27 cellular contexts compared by ENCODE assay signal in genomic region chr20:48550814-48551213, GRCh38.
DNase-seq lines count a peak whose midpoint lies in the region; ATAC-seq, FAIRE-seq and TF ChIP-seq lines count a peak whose summit lies in the region.
"Had no signal": no experiment of that assay in that cellular context is flagged by ENCODE, and none has a peak within 500 bp of the region (broad histone marks: within the 10 kb centered on the region; RNA-seq: fewer than 3 reads in every experiment).

No MANE protein-coding gene starts in this region.

- intact Hi-C loops in HepG2 (cut with micrococcal nuclease; ENCODE audit: unreplicated experiment) (no loop called here), right lobe of liver (cut with DNase I) (no loop called here), PC-3 (cut with micrococcal nuclease) (no loop called here)
- intact Hi-C loops in activated naive CD4-positive, alpha-beta T cell treated with anti-CD3 and anti-CD28 coated beads for 36 hours (cut with micrococcal nuclease) = no loop called here

- H3K4me1 Mint-ChIP-seq in activated naive CD4-positive, alpha-beta T cell treated with anti-CD3 and anti-CD28 coated beads for 36 hours (ENCODE audit: low read depth) = no peaks in the 10 kb centered on the region
- H3K4me1 Mint-ChIP-seq: CD8-positive, alpha-beta memory T cell; IgD-negative memory B cell; T-cell had no signal

- no peaks in the 10 kb centered on the region for H3K9me3 Mint-ChIP-seq in activated naive CD4-positive, alpha-beta T cell treated with anti-CD3 and anti-CD28 coated beads for 36 hours
- H3K9me3 Mint-ChIP-seq: CD8-positive, alpha-beta memory T cell; T-cell had no signal

- H3K4me3 ChIP-seq in HepG2 (replicated peaks in 1 of 3; ENCODE audit: insufficient read depth in 1 of 3, low read depth in 2 of 3, low read length in 3 of 3) = no peak overlapping the region
- no peak overlapping the region for H3K4me3 ChIP-seq in right lobe of liver
- no peak overlapping the region for H3K4me3 ChIP-seq in PC-3 (ENCODE audit: low read length)
- no peak overlapping the region for H3K4me3 ChIP-seq in hepatocyte

- no peak overlapping the region for H3K27ac Mint-ChIP-seq in activated naive CD4-positive, alpha-beta T cell treated with anti-CD3 and anti-CD28 coated beads for 36 hours
- H3K27ac Mint-ChIP-seq: CD8-positive, alpha-beta memory T cell; IgD-negative memory B cell; T-cell had no signal

- H3K27me3 ChIP-seq in HepG2 (ENCODE audit: control insufficient read depth in 1 of 2, insufficient read depth in 2 of 2, low read length in 2 of 2) (0 out of 5 replicates have a peak, but pooled peaks cover 0 to 11% of the 10 kb centered on the region in 2 experiments), right lobe of liver (no peaks in the 10 kb centered on the region), PC-3 (ENCODE audit: low read length) (peaks cover 73% of the 10 kb centered on the region), hepatocyte (no peaks in the 10 kb centered on the region)

- no peak for FAIRE-seq in HepG2 (lab: Jason Lieb, UNC)
- FAIRE-seq: G401.6, GM12892, GM19239, H1 had no signal

- no peak overlapping the region for H3K9ac ChIP-seq in HepG2 (ENCODE audit: insufficient read depth, low read depth, low read length)
- H3K9ac ChIP-seq in PC-3 (ENCODE audit: low read length) = no peak overlapping the region

- TF ChIP-seq EP300 in HepG2 (IDR thresholded peaks at IDR 0.05; ENCODE audit: low read depth in 2 of 2, low read length in 2 of 2) (no peak), HepG2 (CRISPR knock-in tag; IDR thresholded peaks at IDR 0.05; ENCODE audit: borderline replicate concordance) (no peak)

- H3K27me3 Mint-ChIP-seq in activated naive CD4-positive, alpha-beta T cell treated with anti-CD3 and anti-CD28 coated beads for 36 hours (ENCODE audit: low read depth) = peaks cover 2% of the 10 kb centered on the region

- in situ Hi-C loops in HepG2 (cut with HindIII; ENCODE audit: extremely low pct_ligation_motif_present, low pct_unique_long_range_greater_than_20kb) = no loop called here

- H3K9me2 ChIP-seq in PC-3 (replicated peaks; ENCODE audit: low read length) (no peaks in the 10 kb centered on the region), hepatocyte (replicated peaks; ENCODE audit: insufficient read depth) (no peaks in the 10 kb centered on the region)

- no peaks in the 10 kb centered on the region for H3F3A ChIP-seq in PC-3 (ENCODE audit: low read length, unreplicated experiment)

- H3K4me2 ChIP-seq in HepG2 (ENCODE audit: low read depth, low read length) (no peak overlapping the region), PC-3 (ENCODE audit: low read length) (no peak overlapping the region), hepatocyte (no peak overlapping the region)

- CTCF ChIA-PET in HepG2 (lab: Yijun Ruan, JAX; ENCODE audit: low intra/inter-chr PET ratio, low total read pairs) (no interaction called here), PC-3 (lab: Charles Lee) (no interaction called here)
- CTCF ChIA-PET in activated naive CD4-positive, alpha-beta T cell treated with anti-CD3 and anti-CD28 coated beads for 36 hours (lab: Charles Lee) = interaction anchor here (0.9 kb wide), 1 partner anchor 70 kb away, joined by 4 read pairs; no protein-coding TSS in a partner anchor

- H3K27ac ChIP-seq in HepG2 (ENCODE audit: extremely low read length, insufficient read depth, low read length) (no peak overlapping the region), right lobe of liver (no peak overlapping the region), PC-3 (ENCODE audit: low read length) (no peak overlapping the region), hepatocyte (peak overlapping the region; percentile 16)
- H3K27ac ChIP-seq: C4-2B had no signal

- H3K36me3 ChIP-seq in HepG2 (replicated peaks in 1 of 2; ENCODE audit: control insufficient read depth in 1 of 2, insufficient read depth in 2 of 2, low read length in 2 of 2) (no peaks in the 10 kb centered on the region), right lobe of liver (no peaks in the 10 kb centered on the region), PC-3 (ENCODE audit: low read depth, low read length) (no peaks in the 10 kb centered on the region), hepatocyte (replicated peaks; ENCODE audit: insufficient read depth, low read depth) (no peaks in the 10 kb centered on the region)

- WGBS in HepG2 (ENCODE audit: low lambda C conversion rate) = 50% methylated on average over 7 of the region's 7 CpGs
- WGBS in right lobe of liver (ENCODE audit: insufficient coverage, low coverage, low lambda C conversion rate, missing lambda C conversion rate) = 62% methylated on average over 3 of the region's 7 CpGs
- WGBS in hepatocyte (ENCODE audit: low lambda C conversion rate, missing lambda C conversion rate) = 82% methylated on average over 7 of the region's 7 CpGs

- no peak for TF ChIP-seq CTCF in HepG2 (CRISPR knock-in tag; IDR thresholded peaks at IDR 0.05)
- TF ChIP-seq CTCF in right lobe of liver (IDR thresholded peaks at IDR 0.05) = no peak
- TF ChIP-seq CTCF in PC-3 (conservative IDR thresholded peaks at IDR 0.05; ENCODE audit: low read depth, low read length) = no peak
- TF ChIP-seq CTCF in hepatocyte (IDR thresholded peaks at IDR 0.05; ENCODE audit: poor library complexity) = no peak

- no peaks in the 10 kb centered on the region for H4K20me1 ChIP-seq in HepG2 (ENCODE audit: insufficient read depth, low read length)
- no peaks in the 10 kb centered on the region for H4K20me1 ChIP-seq in PC-3 (ENCODE audit: low read length)
- H4K20me1 ChIP-seq in hepatocyte (ENCODE audit: insufficient read depth, poor library complexity, severe bottlenecking) = no peaks in the 10 kb centered on the region

- ATAC-seq in HepG2 = peak; percentile 24; the same call in 2 of the 3 replicates
- ATAC-seq in right lobe of liver = no peak
- ATAC-seq in PC-3 = no peak
- no peak for ATAC-seq in HG02852 (IDR thresholded peaks at IDR 0.05; ENCODE audit: unreplicated experiment)
- ATAC-seq in HG02623 (IDR thresholded peaks at IDR 0.05; ENCODE audit: unreplicated experiment) = no peak
- ATAC-seq: SK-N-SH treated with all-trans-retinoic acid at 6 μM for 48 hours, T-cell had no signal

- BruUV-seq in HepG2 (replicated peaks; lab: Mats Ljungman, UMichigan) = no TSS peak
- BruUV-seq in PC-3 (replicated peaks; lab: Mats Ljungman, UMichigan) = no TSS peak

- H3K79me2 ChIP-seq in HepG2 (ENCODE audit: insufficient read depth, low read length) (no peaks in the 10 kb centered on the region), PC-3 (ENCODE audit: low read length) (no peaks in the 10 kb centered on the region), hepatocyte (no peaks in the 10 kb centered on the region)

- TF ChIP-seq POLR2A in HepG2 (IDR thresholded peaks at IDR 0.05; ENCODE audit: insufficient read depth in 1 of 2, low read depth in 2 of 2, low read length in 2 of 2) (no peak), right lobe of liver (IDR thresholded peaks at IDR 0.05) (no peak)

- POLR2A ChIA-PET in HepG2 (lab: Yijun Ruan, JAX) = no interaction called here
- POLR2A ChIA-PET in PC-3 (lab: Charles Lee; ENCODE audit: unreplicated experiment) = interaction anchor here (0.6 kb wide), 1 partner anchor 227 kb away, joined by 8 read pairs; no protein-coding TSS in a partner anchor

- no peak for TF ChIP-seq RAD21 in HepG2 (CRISPR knock-in tag; IDR thresholded peaks at IDR 0.05)

- no peaks in the 10 kb centered on the region for H3K36me3 Mint-ChIP-seq in activated naive CD4-positive, alpha-beta T cell treated with anti-CD3 and anti-CD28 coated beads for 36 hours (ENCODE audit: low read depth)
- H3K36me3 Mint-ChIP-seq: CD8-positive, alpha-beta memory T cell; IgD-negative memory B cell; T-cell had no signal

- H3K4me3 Mint-ChIP-seq in activated naive CD4-positive, alpha-beta T cell treated with anti-CD3 and anti-CD28 coated beads for 36 hours = no peak overlapping the region
- H3K4me3 Mint-ChIP-seq: CD8-positive, alpha-beta memory T cell; IgD-negative memory B cell; T-cell had no signal

- H3K4me1 ChIP-seq in HepG2 (ENCODE audit: insufficient read depth, low read length) (peaks cover 6% of the 10 kb centered on the region), right lobe of liver (no peaks in the 10 kb centered on the region), PC-3 (ENCODE audit: insufficient read depth, low read length) (no peaks in the 10 kb centered on the region), hepatocyte (ENCODE audit: insufficient read depth) (peaks cover 11% of the 10 kb centered on the region)

- no peak overlapping the region for H2AFZ ChIP-seq in HepG2 (ENCODE audit: low read length)
- H2AFZ ChIP-seq in PC-3 (ENCODE audit: low read length) = no peak overlapping the region
- H2AFZ ChIP-seq in hepatocyte = no peak overlapping the region

- H3K9me3 ChIP-seq in HepG2 (ENCODE audit: low read length) (no peaks in the 10 kb centered on the region), right lobe of liver (no peaks in the 10 kb centered on the region), PC-3 (ENCODE audit: low read length) (no peaks in the 10 kb centered on the region), hepatocyte (ENCODE audit: low read depth) (no peaks in the 10 kb centered on the region)

- peak; percentile 19 for DNase-seq in HepG2 (ENCODE audit: low spot score)
- DNase-seq in right lobe of liver = no peak
- peak; percentile 15 for DNase-seq in PC-3
- DNase-seq in hepatocyte (ENCODE audit: low spot score) = no peak
- no peak for DNase-seq in activated naive CD4-positive, alpha-beta T cell treated with anti-CD3 and anti-CD28 coated beads for 36 hours
- DNase-seq: Calu3; CD8-positive, alpha-beta memory T cell; DMS153; NCI-H1417; NCI-H1694 treated with DMSO at 0.1 percent for 48 hours; NCI-H2081 treated with DMSO at 0.1 percent for 48 hours; NCI-H2171 treated with DMSO at 0.1 percent for 48 hours; NCI-H446; NCI-H526 treated with DMSO at 0.1 percent for 48 hours; OCI-M1; RPMI8226; SHP77 treated with DMSO at 0.1 percent for 48 hours; T-cell had no signal

TF ChIP-seq in HepG2, 621 proteins besides CTCF, POLR2A, EP300 and RAD21:
- no peak for TF ChIP-seq ZNF576 (CRISPR knock-in tag; IDR thresholded peaks at IDR 0.05)
- peak; percentile 88 for TF ChIP-seq FOSL2 (CRISPR knock-in tag; IDR thresholded peaks at IDR 0.05)
- no peak for TF ChIP-seq GZF1 (CRISPR knock-in tag; IDR thresholded peaks at IDR 0.05)
- TF ChIP-seq ZNF550 (CRISPR knock-in tag; IDR thresholded peaks at IDR 0.05; ENCODE audit: borderline replicate concordance) = no peak

Comparison
In these comparisons a context has a peak if more than half of its experiments do, and no peak if none do; other contexts are left out.
1. DNase-seq: peak in HepG2 (single experiment) and PC-3 (single experiment); none in right lobe of liver (0 of 3), hepatocyte (single experiment) and activated naive CD4-positive, alpha-beta T cell treated with anti-CD3 and anti-CD28 coated beads for 36 hours (single experiment).